ENCODE assay signal across 12 cellular contexts in the genomic region with DNA sequence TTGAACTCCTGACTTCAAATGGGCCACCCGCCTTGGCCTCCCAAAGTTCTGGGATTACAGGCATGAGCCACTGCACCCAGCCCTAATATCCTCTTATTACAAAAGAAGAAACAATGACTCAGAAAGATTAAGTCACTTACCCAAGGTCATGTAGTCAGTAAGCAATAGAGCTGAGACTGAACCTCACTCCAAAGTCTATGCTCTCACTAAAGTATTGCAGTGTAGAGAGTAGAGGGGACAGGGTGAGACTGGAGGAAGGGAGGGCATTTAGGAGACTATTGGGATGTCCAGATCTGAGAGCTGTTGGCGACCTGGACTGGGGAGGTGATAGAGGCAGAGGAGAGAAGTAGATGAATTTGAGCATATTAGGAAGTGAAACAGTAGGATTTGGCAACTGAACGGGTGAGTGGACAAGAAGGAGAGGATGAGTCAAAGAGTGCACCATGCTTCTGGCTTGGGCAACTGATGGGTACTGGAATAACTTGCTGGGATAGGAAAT. TPM values are rescaled to one million over a fixed set of nuclear protein-coding genes. Genes with fewer than 3 reads are reported as not detected.
A peak's percentile ranks its signal among the peaks of the same experiment; 100 is the strongest.
DNase-seq lines count a peak whose midpoint lies in the region; ATAC-seq, FAIRE-seq and TF ChIP-seq lines count a peak whose summit lies in the region.
"Had no signal": no experiment of that assay in that cellular context is flagged by ENCODE, and none has a peak within 500 bp of the region (broad histone marks: within the 10 kb centered on the region; RNA-seq: fewer than 3 reads in every experiment).

No MANE protein-coding gene starts in this region.

- peak; percentile 7 for FAIRE-seq in bronchial epithelial cell (lab: Jason Lieb, UNC)
- FAIRE-seq: frontal cortex had no signal

- DNase-seq in GM06990 (ENCODE audit: extremely low read depth, insufficient read length), result peak; percentile 29
- DNase-seq in NOMO-1 (lab: John Stamatoyannopoulos, UW; ENCODE audit: unreplicated experiment in 2 of 2), result peak; percentile 87 to 97
- DNase-seq in bronchial epithelial cell (ENCODE audit: low read depth), result peak; percentile 65
- DNase-seq in neural crest cell (ENCODE audit: low read depth, low spot score), result no peak
- no peak for DNase-seq in hepatocyte (ENCODE audit: low spot score)
- no peak for DNase-seq in Peyer's patch
- DNase-seq: activated CD8-positive, alpha-beta memory T cell treated with anti-CD3 and anti-CD28 coated beads for 24 hours; NCI-H2107 had no signal

- no peaks in the 10 kb centered on the region for H3K36me3 Mint-ChIP-seq in neural crest cell (ENCODE audit: low read depth)

- no peaks in the 10 kb centered on the region for H3K9me3 Mint-ChIP-seq in neural crest cell

- no peak overlapping the region for H2AFZ ChIP-seq in hepatocyte
- H2AFZ ChIP-seq: parathyroid adenoma had no signal

- H3K4me1 ChIP-seq in hepatocyte (ENCODE audit: insufficient read depth) (no peaks in the 10 kb centered on the region), Peyer's patch (no peaks in the 10 kb centered on the region)
- H3K4me1 ChIP-seq: parathyroid adenoma had no signal

- TF ChIP-seq CTCF in GM06990 (IDR thresholded peaks at IDR 0.05; ENCODE audit: insufficient read depth, low read length, poor library complexity, severe bottlenecking) (no peak), bronchial epithelial cell (IDR thresholded peaks at IDR 0.05; ENCODE audit: insufficient read depth, low read length, severe bottlenecking) (no peak), neural crest cell (conservative IDR thresholded peaks at IDR 0.05) (no peak), hepatocyte (IDR thresholded peaks at IDR 0.05; ENCODE audit: poor library complexity) (no peak), Peyer's patch (IDR thresholded peaks at IDR 0.05) (no peak)

- H3K4me2 ChIP-seq in hepatocyte, result no peak overlapping the region

- H3K27ac ChIP-seq in hepatocyte, result no peak overlapping the region
- H3K27ac ChIP-seq in Peyer's patch, result no peak overlapping the region
- H3K27ac ChIP-seq: parathyroid adenoma had no signal

- ATAC-seq in GM21786 (IDR thresholded peaks at IDR 0.05; ENCODE audit: unreplicated experiment) (no peak), HG02610 (IDR thresholded peaks at IDR 0.05; ENCODE audit: unreplicated experiment) (no peak)

- H3K4me1 Mint-ChIP-seq in neural crest cell, result no peaks in the 10 kb centered on the region

- peaks cover 8% of the 10 kb centered on the region for H3K27me3 Mint-ChIP-seq in neural crest cell (ENCODE audit: low read depth)

- H3K27me3 ChIP-seq in GM06990 (replicated peaks; ENCODE audit: control insufficient read depth, insufficient read depth, low read length), result no peaks in the 10 kb centered on the region
- peaks cover 1% of the 10 kb centered on the region for H3K27me3 ChIP-seq in bronchial epithelial cell (ENCODE audit: control insufficient read depth, insufficient read depth, low read length)
- H3K27me3 ChIP-seq in hepatocyte, result no peaks in the 10 kb centered on the region
- no peaks in the 10 kb centered on the region for H3K27me3 ChIP-seq in Peyer's patch

- H3K27ac Mint-ChIP-seq in neural crest cell (ENCODE audit: unreplicated experiment), result peak overlapping the region; percentile 12

- H3K79me2 ChIP-seq in hepatocyte, result no peaks in the 10 kb centered on the region
- H3K79me2 ChIP-seq: parathyroid adenoma had no signal

- H4K20me1 ChIP-seq in hepatocyte (ENCODE audit: insufficient read depth, poor library complexity, severe bottlenecking), result no peaks in the 10 kb centered on the region

- no peak overlapping the region for H3K4me3 ChIP-seq in GM06990 (replicated peaks; ENCODE audit: low read depth, low read length)
- H3K4me3 ChIP-seq in bronchial epithelial cell (ENCODE audit: low read depth, low read length), result no peak overlapping the region
- no peak overlapping the region for H3K4me3 ChIP-seq in hepatocyte
- H3K4me3 ChIP-seq in Peyer's patch, result no peak overlapping the region

- TF ChIP-seq POLR2A in Peyer's patch (IDR thresholded peaks at IDR 0.05), result no peak

- 90% methylated on average over 3 of the region's 3 CpGs for WGBS in hepatocyte (ENCODE audit: low lambda C conversion rate, missing lambda C conversion rate)

- no peaks in the 10 kb centered on the region for H3K9me2 ChIP-seq in hepatocyte (replicated peaks; ENCODE audit: insufficient read depth)

- H3K36me3 ChIP-seq in GM06990 (ENCODE audit: control insufficient read depth, insufficient read depth, low read length) (no peaks in the 10 kb centered on the region), bronchial epithelial cell (ENCODE audit: control insufficient read depth, insufficient read depth, low read length) (no peaks in the 10 kb centered on the region), hepatocyte (replicated peaks; ENCODE audit: insufficient read depth, low read depth) (no peaks in the 10 kb centered on the region), Peyer's patch (no peaks in the 10 kb centered on the region)

- H3K9me3 ChIP-seq in hepatocyte (ENCODE audit: low read depth) (no peaks in the 10 kb centered on the region), Peyer's patch (no peaks in the 10 kb centered on the region)

- no peak overlapping the region for H3K4me3 Mint-ChIP-seq in neural crest cell

RNA-seq across cellular contexts. Expression of gene P2RX7, which starts 11.8 kb away (rescaled TPM):
- total RNA-seq in bronchial epithelial cell (under 0.01 and 0.77 TPM in 2 replicates), neural crest cell (0.12 and 0.27 TPM in 2 replicates), hepatocyte (0.80 and 0.90 TPM in 2 replicates), Peyer's patch (1 to 10 TPM in 3 of 4 donors, not detected in 1; 1.0 to 9.1 (median 1.7) TPM)
- polyA plus RNA-seq in hepatocyte, result 1.1 and 1.7 TPM in 2 replicates

Comparison
In these comparisons a context has a peak if more than half of its experiments do, and no peak if none do; other contexts are left out.
1. DNase-seq: peak in GM06990 (single experiment), NOMO-1 (2 of 2) and bronchial epithelial cell (single experiment); none in neural crest cell (single experiment), hepatocyte (single experiment) and Peyer's patch (0 of 3).